In the genomic region with DNA sequence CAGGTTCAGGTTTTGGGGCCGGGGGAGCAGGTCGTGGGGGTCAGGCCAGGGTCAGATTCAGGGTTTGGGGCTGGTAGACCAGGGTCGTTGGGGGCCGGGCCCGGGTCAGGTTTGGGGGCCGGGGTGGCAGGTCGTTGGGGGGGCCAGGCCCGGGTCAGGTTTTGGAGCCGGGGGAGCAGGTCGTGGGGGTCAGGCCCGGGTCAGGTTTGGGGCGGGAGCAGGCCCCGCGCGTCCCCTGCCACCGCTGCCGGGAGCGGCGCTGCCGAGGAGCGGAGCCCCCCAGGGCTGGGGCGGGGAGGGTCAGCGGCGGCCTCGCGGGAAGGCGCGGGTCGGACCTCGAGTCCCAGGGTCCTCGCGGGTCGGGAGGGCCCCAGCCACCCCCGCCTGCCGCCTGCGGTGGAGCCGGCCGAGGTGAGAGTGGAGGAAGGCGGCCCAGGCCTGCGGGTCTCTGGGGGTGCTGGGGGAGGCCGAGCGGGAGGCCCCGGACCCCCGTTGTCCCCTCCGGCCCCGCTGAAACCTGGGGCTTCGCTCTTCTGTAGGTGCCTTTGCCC, we compare ENCODE assay signal across 8 cellular contexts. TPM values are rescaled to one million over a fixed set of nuclear protein-coding genes. Genes with fewer than 3 reads are reported as not detected.
DNase-seq lines count a peak whose midpoint lies in the region; ATAC-seq and TF ChIP-seq lines count a peak whose summit lies in the region.

No MANE protein-coding gene starts in this region.

- H3K79me2 ChIP-seq in GM23248 (ENCODE audit: insufficient read depth), result peaks cover 52% of the 10 kb centered on the region

- H4K20me1 ChIP-seq in GM23248 (ENCODE audit: insufficient read depth), result no peaks in the 10 kb centered on the region

- no peaks in the 10 kb centered on the region for H3K9me2 ChIP-seq in GM23248 (ENCODE audit: insufficient read depth)

- no peaks in the 10 kb centered on the region for H3F3A ChIP-seq in GM23248 (ENCODE audit: insufficient read depth)

- intact Hi-C loops in heart right ventricle (cut with DNase I), result no loop called here

- H3K9ac ChIP-seq in GM23248, result peak overlapping the region; percentile 72

- peak overlapping the region; percentile 15 for H2AFZ ChIP-seq in GM23248

- in situ Hi-C loops in GM23248 (cut with MboI), result no loop called here

- H3K4me3 ChIP-seq in GM23248 (peak overlapping the region; percentile 74), WERI-Rb-1 (ENCODE audit: low read depth, low read length) (peak overlapping the region; percentile 69), heart right ventricle (peak overlapping the region; percentile 50 to 78 (median 72)), skeletal muscle cell (ENCODE audit: low read depth, low read length) (peak overlapping the region; percentile 63)

- peak overlapping the region; percentile 95 for H3K4me2 ChIP-seq in GM23248 (ENCODE audit: unreplicated experiment)

- TF ChIP-seq CTCF in WERI-Rb-1 (IDR thresholded peaks at IDR 0.05; ENCODE audit: low read depth, low read length), result no peak
- no peak for TF ChIP-seq CTCF in heart right ventricle (IDR thresholded peaks at IDR 0.05)
- no peak for TF ChIP-seq CTCF in omental fat pad (IDR thresholded peaks at IDR 0.05)

- H3K27me3 ChIP-seq in GM23248 (replicated peaks; ENCODE audit: insufficient read depth), result no peaks in the 10 kb centered on the region
- no peaks in the 10 kb centered on the region for H3K27me3 ChIP-seq in WERI-Rb-1 (ENCODE audit: insufficient read depth, low read depth, severe bottlenecking)
- H3K27me3 ChIP-seq in heart right ventricle, result no peaks in the 10 kb centered on the region

- DNase-seq in GM23248 (no peak), WERI-Rb-1 (no peak), heart right ventricle (peak in 1 of 2 donors; percentile 31), skeletal muscle cell (ENCODE audit: low read depth) (no peak), germinal center (ENCODE audit: low spot score) (no peak), NCI-H1105 treated with DMSO at 0.1 percent for 48 hours (lab: John Stamatoyannopoulos, UW) (no peak), Kasumi-1 (lab: John Stamatoyannopoulos, UW) (no peak), omental fat pad (ENCODE audit: low spot score) (no peak)

- H3K4me1 ChIP-seq in GM23248 (ENCODE audit: insufficient read depth), result 0 out of 2 replicates have a peak, but pooled peaks cover 5% of the 10 kb centered on the region
- H3K4me1 ChIP-seq in heart right ventricle, result peaks cover 19 to 68% (median 64%) of the 10 kb centered on the region in 9 donors

- H3K36me3 ChIP-seq in GM23248 (ENCODE audit: low read depth) (no peaks in the 10 kb centered on the region), WERI-Rb-1 (0 out of 2 replicates have a peak, but pooled peaks cover 2% of the 10 kb centered on the region), heart right ventricle (peaks cover 0 to 6% (median 0%) of the 10 kb centered on the region in 9 donors)

- WGBS in GM23248 (ENCODE audit: low coverage in 1 of 2, low lambda C conversion rate in 2 of 2, missing lambda C conversion rate in 2 of 2), 2 experiments, result 1 to 3% methylated on average over 11 to 46 of the region's 47 CpGs
- 1 to 3% methylated on average over 32 to 47 of the region's 47 CpGs for WGBS in heart right ventricle, 2 donors

- 0 out of 2 replicates have a peak overlapping the region, but pooled peaks have one; percentile 3 for H3K27ac ChIP-seq in GM23248
- peak overlapping the region; percentile 33 for H3K27ac ChIP-seq in WERI-Rb-1
- H3K27ac ChIP-seq in heart right ventricle, result peak overlapping the region in 9 of 10 donors; percentile 52 to 94 (median 71)

- H3K9me3 ChIP-seq in GM23248 (ENCODE audit: low read depth), result no peaks in the 10 kb centered on the region
- no peaks in the 10 kb centered on the region for H3K9me3 ChIP-seq in WERI-Rb-1 (ENCODE audit: severe bottlenecking)
- H3K9me3 ChIP-seq in heart right ventricle, result no peaks in the 10 kb centered on the region

- ATAC-seq in heart right ventricle (no peak), omental fat pad (ENCODE audit: low FRiP score) (no peak)

RNA-seq across cellular contexts. Expression of gene TRABD, which starts 0.5 kb away (rescaled TPM):
- total RNA-seq in GM23248 (2014; rRNA removed; shearing (Covaris generic)), result 19.5 and 33.5 TPM in 2 replicates
- polyA plus RNA-seq in GM23248 (2016; fragmentation: Nextera tagmentation; extraction: Ambion mirVana), result 20.7 and 22.6 TPM in 2 replicates
- total RNA-seq in heart right ventricle, result 10 to 100 TPM; 13.6 to 24.9 (median 16.4) TPM
- 10 to 100 TPM; 31.6 to 40.8 TPM for polyA plus RNA-seq in heart right ventricle
- total RNA-seq in omental fat pad, result 10 to 100 TPM; 18.3 to 43.1 (median 28.4) TPM

RNA-seq across cellular contexts. Expression of gene SELENOO, which starts 14.6 kb away (rescaled TPM):
- 24.3 and 29.1 TPM in 2 replicates for total RNA-seq in GM23248 (2014; rRNA removed; shearing (Covaris generic))
- polyA plus RNA-seq in GM23248 (2016; fragmentation: Nextera tagmentation; extraction: Ambion mirVana) (5.0 and 9.6 TPM in 2 replicates), heart right ventricle (10 to 100 TPM; 22.6 to 29.8 TPM)
- total RNA-seq in heart right ventricle (10 to 100 TPM in 9 of 10 donors, 1 to 10 TPM in 1; 9.6 to 24.6 (median 11.9) TPM), omental fat pad (10 to 100 TPM; 21.2 to 38.3 (median 31.9) TPM)

RNA-seq across cellular contexts. Expression of gene PANX2, which starts 15.7 kb away (rescaled TPM):
- total RNA-seq in GM23248 (2014; rRNA removed; shearing (Covaris generic)), result under 0.01 TPM in 1 of 2 replicates, not detected in the other
- polyA plus RNA-seq in GM23248 (2016; fragmentation: Nextera tagmentation; extraction: Ambion mirVana), result 0.18 and 0.20 TPM in 2 replicates
- total RNA-seq in heart right ventricle, result under 1 TPM in 7 of 10 donors, not detected in 3; 0.15 to 0.61 (median 0.22) TPM
- under 1 TPM; 0.07 to 0.09 TPM for polyA plus RNA-seq in heart right ventricle
- 1 to 10 TPM; 1.3 to 1.8 (median 1.6) TPM for total RNA-seq in omental fat pad

RNA-seq across cellular contexts. Expression of gene TUBGCP6, which starts 58.6 kb away (rescaled TPM):
- 32.0 and 33.8 TPM in 2 replicates for total RNA-seq in GM23248 (2014; rRNA removed; shearing (Covaris generic))
- polyA plus RNA-seq in GM23248 (2016; fragmentation: Nextera tagmentation; extraction: Ambion mirVana) (13.2 and 16.6 TPM in 2 replicates), heart right ventricle (10 to 100 TPM; 14.2 to 40.7 TPM)
- total RNA-seq in heart right ventricle (10 to 100 TPM; 15.5 to 23.3 (median 18.5) TPM), omental fat pad (10 to 100 TPM; 32.7 to 52.2 (median 33.5) TPM)

Comparison
In these comparisons a context has a peak if more than half of its experiments do, and no peak if none do; other contexts are left out.
1. H3K27ac ChIP-seq: peak in every context shown above with its lines; median percentile 71 in heart right ventricle; 33 in WERI-Rb-1; 3 in GM23248.